In the genomic region with DNA sequence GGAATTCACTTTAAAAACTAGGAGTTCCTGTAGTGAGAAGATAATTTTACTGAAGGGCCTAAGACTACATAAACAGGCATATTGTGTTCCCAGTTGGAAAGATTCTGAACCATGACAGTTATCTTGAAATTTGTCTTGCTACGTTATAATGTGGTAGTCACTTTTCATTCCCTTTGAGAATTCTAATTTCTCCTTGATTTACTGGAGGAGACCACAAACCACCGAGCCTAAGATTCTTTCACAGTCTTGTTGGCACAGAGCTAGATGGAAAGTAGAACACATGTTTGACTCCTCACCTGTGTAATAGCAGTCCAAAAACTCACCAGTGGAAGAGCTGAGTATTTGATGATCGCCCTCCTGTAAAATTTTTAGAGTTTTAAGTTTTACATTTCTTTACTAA, we compare ENCODE assay signal across 34 cellular contexts.
"Had no signal": no experiment of that assay in that cellular context is flagged by ENCODE, and none has a peak within 500 bp of the region (broad histone marks: within the 10 kb centered on the region; RNA-seq: fewer than 3 reads in every experiment).

No MANE protein-coding gene starts in this region.

- H3K4me3 ChIP-seq: adrenal gland, cardiac muscle cell had no signal

- DNase-seq: activated B cell treated with CpG ODN at 0.5 μM for 24 hours; activated CD4-positive, alpha-beta memory T cell treated with anti-CD3 and anti-CD28 coated beads for 36 hours; activated CD4-positive, alpha-beta T cell treated with anti-CD3 and anti-CD28 coated beads for 4 hours; activated CD4-positive, alpha-beta T cell treated with anti-CD3 and anti-CD28 coated beads, Interleukin-2, amount 10 ng/mL, durations not matched to agents 24 days and 14 days; activated CD4-positive, alpha-beta T cell treated with anti-CD3 and anti-CD28 coated beads, Interleukin-2, amount 50 U/mL, for 1 hour; activated CD4-positive, alpha-beta T cell treated with anti-CD3 and anti-CD28 coated beads, Interleukin-2, amount 50 U/mL, for 4 hours; activated CD4-positive, CD25-positive, alpha-beta regulatory T cell treated with anti-CD3 and anti-CD28 coated beads, Interleukin-2, amount 50 U/mL, for 72 hours; activated CD8-positive, alpha-beta memory T cell treated with anti-CD3 and anti-CD28 coated beads, Interleukin-2, amount 50 U/mL, for 4 hours; activated CD8-positive, alpha-beta T cell treated with anti-CD3 and anti-CD28 coated beads for 36 hours; activated effector memory CD4-positive, alpha-beta T cell treated with anti-CD3 and anti-CD28 coated beads, Interleukin-2, amount 50 U/mL, for 16 hours; activated gamma-delta T cell treated with Interleukin-2 at 50 U/mL for 16 hours; activated naive CD4-positive, alpha-beta T cell; activated naive CD4-positive, alpha-beta T cell treated with anti-CD3 and anti-CD28 coated beads for 36 hours; activated naive CD4-positive, alpha-beta T cell treated with anti-CD3 and anti-CD28 coated beads, Interleukin-2, amount 50 U/mL, for 16 hours; activated naive CD8-positive, alpha-beta T cell treated with anti-CD3 and anti-CD28 coated beads for 36 hours; activated T-cell treated with anti-CD3 and anti-CD28 coated beads for 4 hours; activated T-cell treated with anti-CD3 and anti-CD28 coated beads, Interleukin-2, amount 50 U/mL, for 1 hour; activated T-cell treated with anti-CD3 and anti-CD28 coated beads, Interleukin-2, amount 50 U/mL, for 4 hours; activated T-cell treated with anti-CD3 and anti-CD28 coated beads, Interleukin-2, amount 50 U/mL, for 72 hours; adrenal gland; amniotic stem cell; aorta; caudate nucleus; cerebellar nuclear complex; T-cell; T-helper 2 cell; T-helper 9 cell had no signal

- H3K4me3 Mint-ChIP-seq: activated B cell treated with CpG ODN at 0.5 μM for 24 hours; activated CD4-positive, alpha-beta memory T cell treated with anti-CD3 and anti-CD28 coated beads for 36 hours; activated CD4-positive, alpha-beta T cell treated with anti-CD3 and anti-CD28 coated beads, Interleukin-2, amount 10 ng/mL, durations not matched to agents 24 days and 14 days; activated CD8-positive, alpha-beta T cell treated with anti-CD3 and anti-CD28 coated beads for 36 hours; activated naive CD4-positive, alpha-beta T cell treated with anti-CD3 and anti-CD28 coated beads for 36 hours; activated naive CD8-positive, alpha-beta T cell treated with anti-CD3 and anti-CD28 coated beads for 36 hours; activated T-cell treated with anti-CD3 and anti-CD28 coated beads, Interleukin-2, amount 50 U/mL, for 4 hours; activated T-cell treated with anti-CD3 and anti-CD28 coated beads, Interleukin-2, amount 50 U/mL, for 72 hours; activated T-helper 1 cell treated with anti-CD3 and anti-CD28 coated beads, Interleukin-12 subunit alpha, Interleukin-12 subunit beta, Interleukin-2, Interleukin-4 antibody, amounts not matched to agents 30 ng/mL and 10 ng/mL and 1 ng/mL, durations not matched to agents 14 hours and 24 hours and 36 hours; activated T-helper 17 cell treated with anti-CD3 and anti-CD28 coated beads, Interleukin-2, amount 50 U/mL, for 72 hours; brain; central memory CD8-positive, alpha-beta T cell; T-cell; T-helper 2 cell treated with Interferon-gamma antibody and Interleukin-4, amounts not matched to agents 5 μg/mL and 100 μg/mL, for 36 hours had no signal

- ATAC-seq: activated CD8-positive, alpha-beta T cell treated with anti-CD3 and anti-CD28 coated beads for 36 hours; activated naive CD4-positive, alpha-beta T cell treated with anti-CD3 and anti-CD28 coated beads, Interleukin-2, amount 50 U/mL, for 72 hours; activated T-cell treated with anti-CD3 and anti-CD28 coated beads, Interleukin-2, amount 50 U/mL, for 4 hours; activated T-cell treated with anti-CD3 and anti-CD28 coated beads, Interleukin-2, amount 50 U/mL, for 72 hours; activated T-helper 17 cell treated with anti-CD3 and anti-CD28 coated beads, Interleukin-2, amount 50 U/mL, for 72 hours; T-cell had no signal

- H3K9me3 ChIP-seq: adrenal gland had no signal

- H3K27ac Mint-ChIP-seq: activated B cell treated with CpG ODN at 0.5 μM for 24 hours; activated CD4-positive, alpha-beta memory T cell treated with anti-CD3 and anti-CD28 coated beads for 36 hours; activated CD4-positive, alpha-beta T cell treated with anti-CD3 and anti-CD28 coated beads, Interleukin-2, amount 10 ng/mL, durations not matched to agents 24 days and 14 days; activated CD8-positive, alpha-beta T cell treated with anti-CD3 and anti-CD28 coated beads for 36 hours; activated naive CD4-positive, alpha-beta T cell treated with anti-CD3 and anti-CD28 coated beads for 36 hours; activated naive CD4-positive, alpha-beta T cell treated with anti-CD3 and anti-CD28 coated beads, Interleukin-2, amount 50 U/mL, for 72 hours; activated naive CD8-positive, alpha-beta T cell treated with anti-CD3 and anti-CD28 coated beads for 36 hours; activated T-cell treated with anti-CD3 and anti-CD28 coated beads, Interleukin-2, amount 50 U/mL, for 72 hours; activated T-helper 1 cell treated with anti-CD3 and anti-CD28 coated beads, Interleukin-12 subunit alpha, Interleukin-12 subunit beta, Interleukin-2, Interleukin-4 antibody, amounts not matched to agents 30 ng/mL and 10 ng/mL and 1 ng/mL, durations not matched to agents 14 hours and 24 hours and 36 hours; activated T-helper 17 cell treated with anti-CD3 and anti-CD28 coated beads, Interleukin-2, amount 50 U/mL, for 72 hours; brain; T-cell; T-helper 2 cell treated with Interferon-gamma antibody and Interleukin-4, amounts not matched to agents 5 μg/mL and 100 μg/mL, for 36 hours had no signal

- H3K27me3 Mint-ChIP-seq: activated B cell treated with CpG ODN at 0.5 μM for 24 hours; activated CD4-positive, alpha-beta memory T cell treated with anti-CD3 and anti-CD28 coated beads for 36 hours; activated CD4-positive, alpha-beta T cell treated with anti-CD3 and anti-CD28 coated beads, Interleukin-2, amount 10 ng/mL, durations not matched to agents 24 days and 14 days; activated CD8-positive, alpha-beta T cell treated with anti-CD3 and anti-CD28 coated beads for 36 hours; activated naive CD8-positive, alpha-beta T cell treated with anti-CD3 and anti-CD28 coated beads for 36 hours; activated T-helper 17 cell treated with anti-CD3 and anti-CD28 coated beads, Interleukin-2, amount 50 U/mL, for 72 hours; brain; central memory CD8-positive, alpha-beta T cell; T-cell had no signal
